11 cellular contexts compared by ENCODE assay signal in the genomic region with DNA sequence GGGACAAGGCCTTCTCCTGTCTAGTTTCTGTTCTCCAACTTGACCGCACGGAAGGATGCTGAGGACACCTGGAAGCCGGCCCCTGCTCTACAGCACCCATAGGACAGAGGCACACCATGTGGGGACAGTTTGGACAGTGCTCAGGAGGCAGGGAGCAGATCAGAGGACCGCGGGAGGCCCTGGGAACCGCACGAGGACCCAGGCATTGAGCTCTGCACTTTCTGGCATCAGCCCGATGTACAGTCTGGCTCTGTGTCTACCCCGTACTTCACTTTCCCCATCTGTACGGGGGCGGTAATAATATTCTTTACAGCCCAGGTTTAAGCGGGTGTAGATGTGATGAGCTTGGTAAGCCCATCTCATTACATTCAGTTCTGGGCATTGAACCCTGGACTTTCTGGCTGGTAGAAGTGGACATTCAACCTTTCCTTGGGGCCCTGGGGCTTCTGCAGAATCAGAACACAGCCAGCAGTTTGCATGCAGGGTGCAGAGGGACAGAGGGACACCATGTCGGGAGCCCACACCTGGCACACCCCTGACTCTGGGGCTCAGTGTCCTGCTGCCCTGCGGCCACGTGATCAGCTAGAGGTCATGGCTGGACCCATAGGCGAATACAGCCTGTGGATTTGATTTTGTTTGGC.
DNase-seq lines count a peak whose midpoint lies in the region; ATAC-seq and TF ChIP-seq lines count a peak whose summit lies in the region.
"Had no signal": no experiment of that assay in that cellular context is flagged by ENCODE, and none has a peak within 500 bp of the region (broad histone marks: within the 10 kb centered on the region; RNA-seq: fewer than 3 reads in every experiment).

No MANE protein-coding gene starts in this region.

- H3K27me3 ChIP-seq in heart right ventricle (no peaks in the 10 kb centered on the region), uterus (no peaks in the 10 kb centered on the region)
- H3K27me3 ChIP-seq: body of pancreas had no signal

- no peaks in the 10 kb centered on the region for H3K9me3 Mint-ChIP-seq in activated naive CD4-positive, alpha-beta T cell treated with anti-CD3 and anti-CD28 coated beads, Interleukin-2, amount 50 U/mL, for 72 hours
- H3K9me3 Mint-ChIP-seq in natural killer cell: no peaks in the 10 kb centered on the region

- H3K27ac ChIP-seq in heart right ventricle: peak overlapping the region in 7 of 10 donors; percentile 23 to 84 (median 58)
- H3K27ac ChIP-seq in uterus: peak overlapping the region; percentile 20 to 80

- no peak for ATAC-seq in heart right ventricle
- ATAC-seq in Right ventricle myocardium superior (ENCODE audit: poor library complexity): no peak
- ATAC-seq in activated naive CD4-positive, alpha-beta T cell treated with anti-CD3 and anti-CD28 coated beads, Interleukin-2, amount 50 U/mL, for 72 hours: no peak
- no peak for ATAC-seq in natural killer cell
- ATAC-seq in HG03460 (IDR thresholded peaks at IDR 0.05; ENCODE audit: unreplicated experiment): no peak

- WGBS in heart right ventricle, 2 donors: 91% methylated on average over 16 of the region's 16 CpGs

- TF ChIP-seq POLR2A in uterus (IDR thresholded peaks at IDR 0.05): no peak

- peak overlapping the region; percentile 92 for H3K4me3 Mint-ChIP-seq in natural killer cell

- intact Hi-C loops in heart right ventricle (cut with DNase I) (no loop called here), Right ventricle myocardium superior (cut with DNase I) (no loop called here), natural killer cell (cut with micrococcal nuclease) (no loop called here), uterus (cut with DNase I; ENCODE audit: low total_unique reads) (no loop called here)

- in situ Hi-C loops in G401 (cut with HindIII; ENCODE audit: low sequenced_read_pairs): no loop called here

- no peak overlapping the region for H3K4me3 ChIP-seq in heart right ventricle
- H3K4me3 ChIP-seq in uterus: no peak overlapping the region
- H3K4me3 ChIP-seq: body of pancreas had no signal

- H3K27ac Mint-ChIP-seq in activated naive CD4-positive, alpha-beta T cell treated with anti-CD3 and anti-CD28 coated beads, Interleukin-2, amount 50 U/mL, for 72 hours: peak overlapping the region; percentile 89 to 95
- H3K27ac Mint-ChIP-seq in natural killer cell: peak overlapping the region; percentile 94 to 98

- H3K36me3 Mint-ChIP-seq in activated naive CD4-positive, alpha-beta T cell treated with anti-CD3 and anti-CD28 coated beads, Interleukin-2, amount 50 U/mL, for 72 hours: peaks cover 0 to 13% of the 10 kb centered on the region in 2 donors
- H3K36me3 Mint-ChIP-seq in natural killer cell: no peaks in the 10 kb centered on the region

- no peak for TF ChIP-seq CTCF in heart right ventricle (IDR thresholded peaks at IDR 0.05)
- TF ChIP-seq CTCF in natural killer cell (IDR thresholded peaks at IDR 0.05): no peak
- no peak for TF ChIP-seq CTCF in uterus (IDR thresholded peaks at IDR 0.05)

- H3K4me1 ChIP-seq in heart right ventricle: peaks cover 21 to 67% (median 46%) of the 10 kb centered on the region in 9 donors
- peaks cover 7 to 38% of the 10 kb centered on the region in 2 donors for H3K4me1 ChIP-seq in uterus

- peaks cover 70 to 90% of the 10 kb centered on the region in 2 donors for H3K4me1 Mint-ChIP-seq in natural killer cell

- DNase-seq in heart right ventricle (no peak), Right ventricle myocardium superior (no peak), natural killer cell (no peak), uterus (no peak), AG08396 (ENCODE audit: low spot score) (no peak), G401 (ENCODE audit: low spot score) (no peak)
- DNase-seq in activated naive CD4-positive, alpha-beta T cell treated with anti-CD3 and anti-CD28 coated beads, Interleukin-2, amount 50 U/mL, for 72 hours (ENCODE audit: low spot score in 2 of 2): no peak
- DNase-seq: body of pancreas, NCI-H2227 treated with DMSO at 0.1 percent for 48 hours, T1000 had no signal

- H3K9me3 ChIP-seq in heart right ventricle: no peaks in the 10 kb centered on the region
- H3K9me3 ChIP-seq in uterus: no peaks in the 10 kb centered on the region
- H3K9me3 ChIP-seq: body of pancreas had no signal

- H3K36me3 ChIP-seq in heart right ventricle (peaks cover 0 to 32% (median 0%) of the 10 kb centered on the region in 9 donors), uterus (no peaks in the 10 kb centered on the region)

- H3K27me3 Mint-ChIP-seq in natural killer cell (ENCODE audit: low read depth in 2 of 2): no peaks in the 10 kb centered on the region
